ENCODE assay signal across 1 cellular context in genomic region chr5:86526811-86527348, GRCh38.
TF ChIP-seq lines count a peak whose summit lies in the region.

No MANE protein-coding gene starts in this region.

TF ChIP-seq in K562, 482 proteins besides CTCF, POLR2A, EP300 and RAD21 (continued from another document and continues in another):
- TF ChIP-seq HES1 (IDR thresholded peaks at IDR 0.05; ENCODE audit: low read depth) = peak; percentile 97
- TF ChIP-seq RFX7 (CRISPR knock-in tag; IDR thresholded peaks at IDR 0.05) = no peak
- peak; percentile 99 for TF ChIP-seq GATA2 (CRISPR knock-in tag; IDR thresholded peaks at IDR 0.05)
- TF ChIP-seq STAT5A (IDR thresholded peaks at IDR 0.05; ENCODE audit: borderline replicate concordance, low read length) = peak; percentile 99
- TF ChIP-seq KAT7 (CRISPR knock-in tag; IDR thresholded peaks at IDR 0.05; ENCODE audit: borderline replicate concordance) = no peak
- no peak for TF ChIP-seq TGIF2 (CRISPR knock-in tag; IDR thresholded peaks at IDR 0.05)
- TF ChIP-seq BCL6 (CRISPR knock-in tag; IDR thresholded peaks at IDR 0.05) = peak; percentile 90
- TF ChIP-seq ZNF75A (CRISPR knock-in tag; IDR thresholded peaks at IDR 0.05) = peak; percentile 77
- no peak for TF ChIP-seq XRCC4 (IDR thresholded peaks at IDR 0.05; ENCODE audit: extremely low read depth, insufficient read depth, insufficient read length)
- TF ChIP-seq ZNF217 (CRISPR knock-in tag; IDR thresholded peaks at IDR 0.05) = no peak
- no peak for TF ChIP-seq RBM34 (IDR thresholded peaks at IDR 0.05; ENCODE audit: borderline replicate concordance, insufficient read depth, low read length)
- TF ChIP-seq ZNF696 (CRISPR knock-in tag; conservative IDR thresholded peaks at IDR 0.05) = no peak
- peak; percentile 91 for TF ChIP-seq CTBP1 (IDR thresholded peaks at IDR 0.05; ENCODE audit: borderline replicate concordance)
- TF ChIP-seq NFXL1 (CRISPR knock-in tag; IDR thresholded peaks at IDR 0.05) = peak; percentile 86
- TF ChIP-seq NEUROD1 (IDR thresholded peaks at IDR 0.05; ENCODE audit: borderline replicate concordance, low read depth, low read length, partially characterized antibody) = peak; percentile 89
- no peak for TF ChIP-seq SAFB2 (IDR thresholded peaks at IDR 0.05; ENCODE audit: borderline replicate concordance, low read depth, low read length, severe bottlenecking)
- no peak for TF ChIP-seq FIP1L1 (IDR thresholded peaks at IDR 0.05; ENCODE audit: low read depth, low read length, poor library complexity, severe bottlenecking)
- peak; percentile 98 for TF ChIP-seq ZNF197 (CRISPR knock-in tag; IDR thresholded peaks at IDR 0.05; ENCODE audit: low read depth)
- TF ChIP-seq NCOR1 (IDR thresholded peaks at IDR 0.05) = peak; percentile 99
- peak; percentile 78 for TF ChIP-seq ZBTB12 (CRISPR knock-in tag; IDR thresholded peaks at IDR 0.05)
- peak; percentile 99 for TF ChIP-seq ZBTB9 (CRISPR knock-in tag; IDR thresholded peaks at IDR 0.05)
- TF ChIP-seq NCOA6 (IDR thresholded peaks at IDR 0.05) = no peak
- no peak for TF ChIP-seq MBD1 (CRISPR knock-in tag; IDR thresholded peaks at IDR 0.05)
- no peak for TF ChIP-seq ZFPM2 (CRISPR knock-in tag; IDR thresholded peaks at IDR 0.05)
- peak; percentile 77; the same call in 1 of the 2 replicates for TF ChIP-seq GTF2E2 (tag; IDR thresholded peaks at IDR 0.05)
- peak; percentile 99 for TF ChIP-seq ARID1B (IDR thresholded peaks at IDR 0.05)
- no peak for TF ChIP-seq SRSF7 (optimal IDR thresholded peaks at IDR 0.05; ENCODE audit: low read depth, low read length)
- no peak for TF ChIP-seq RBM17 (IDR thresholded peaks at IDR 0.05; ENCODE audit: borderline replicate concordance, low read depth, low read length)
- no peak for TF ChIP-seq ZNF431 (CRISPR knock-in tag; IDR thresholded peaks at IDR 0.05)
- no peak for TF ChIP-seq ZSCAN32 (CRISPR knock-in tag; IDR thresholded peaks at IDR 0.05)
- TF ChIP-seq RBM39 (optimal IDR thresholded peaks at IDR 0.05; ENCODE audit: low read depth, low read length) = no peak
- peak; percentile 95; the same call in 1 of the 2 replicates for TF ChIP-seq KLF6 (CRISPR knock-in tag; IDR thresholded peaks at IDR 0.05; ENCODE audit: borderline replicate concordance)
- no peak for TF ChIP-seq ZNF165 (CRISPR knock-in tag; IDR thresholded peaks at IDR 0.05; ENCODE audit: borderline replicate concordance)
- TF ChIP-seq DNMT1 (IDR thresholded peaks at IDR 0.05) = no peak
- peak in 1 of 2 experiments; percentile 96; a peak in 2 of 4 replicates for TF ChIP-seq TEAD1 (CRISPR knock-in tag; IDR thresholded peaks at IDR 0.05)
- TF ChIP-seq CSDE1 (IDR thresholded peaks at IDR 0.05) = no peak
- peak; percentile 86 for TF ChIP-seq BHLHE40 (IDR thresholded peaks at IDR 0.05; ENCODE audit: low read length)
- TF ChIP-seq FUS (optimal IDR thresholded peaks at IDR 0.05; ENCODE audit: low read depth, low read length) = no peak
- no peak for TF ChIP-seq CAMTA2 (CRISPR knock-in tag; conservative IDR thresholded peaks at IDR 0.05)
- no peak for TF ChIP-seq RBBP5 (IDR thresholded peaks at IDR 0.05; ENCODE audit: borderline replicate concordance, insufficient read depth, low read length, poor library complexity, severe bottlenecking)
- TF ChIP-seq POU5F1 (IDR thresholded peaks at IDR 0.05; ENCODE audit: borderline replicate concordance, low read depth, low read length, partially characterized antibody) = no peak
- no peak for TF ChIP-seq HDAC8 (tag; IDR thresholded peaks at IDR 0.05)
- TF ChIP-seq EGR1 (conservative IDR thresholded peaks at IDR 0.05) = peak; percentile 50; the same call in 1 of the 2 replicates
- TF ChIP-seq RCOR1 (IDR thresholded peaks at IDR 0.05; ENCODE audit: borderline replicate concordance in 1 of 2, low read depth in 2 of 2, low read length in 2 of 2) = peak in 1 of 2 experiments; percentile 97; a peak in 3 of 4 replicates
- no peak for TF ChIP-seq HOXB6 (CRISPR knock-in tag; IDR thresholded peaks at IDR 0.05; ENCODE audit: borderline replicate concordance)
- TF ChIP-seq ZNF77 (CRISPR knock-in tag; IDR thresholded peaks at IDR 0.05) = no peak
- TF ChIP-seq ZNF766 (CRISPR knock-in tag; conservative IDR thresholded peaks at IDR 0.05) = peak; percentile 99
- TF ChIP-seq FOXJ3 (CRISPR knock-in tag; IDR thresholded peaks at IDR 0.05) = no peak
- TF ChIP-seq E2F6 (IDR thresholded peaks at IDR 0.05; ENCODE audit: borderline replicate concordance in 1 of 2, extremely low read depth in 1 of 2, insufficient read depth in 1 of 2, insufficient read length in 1 of 2, low read depth in 1 of 2, low read length in 1 of 2, poor library complexity in 1 of 2, severe bottlenecking in 1 of 2) = no peak
- no peak for TF ChIP-seq ZNF263 (CRISPR knock-in tag; IDR thresholded peaks at IDR 0.05; ENCODE audit: borderline replicate concordance)
- no peak for TF ChIP-seq ZNF830 (CRISPR knock-in tag; IDR thresholded peaks at IDR 0.05)
- no peak for TF ChIP-seq ZNF512 (tag; IDR thresholded peaks at IDR 0.05)
- TF ChIP-seq TSC22D4 (tag; IDR thresholded peaks at IDR 0.05) = no peak
- TF ChIP-seq ZBTB5 (IDR thresholded peaks at IDR 0.05) = no peak
- TF ChIP-seq MIER1 (IDR thresholded peaks at IDR 0.05; ENCODE audit: low read depth) = no peak
- TF ChIP-seq ZNF224 (CRISPR knock-in tag; IDR thresholded peaks at IDR 0.05) = no peak
- no peak for TF ChIP-seq SAFB (IDR thresholded peaks at IDR 0.05; ENCODE audit: borderline replicate concordance, low read depth, low read length)
- TF ChIP-seq ERF (CRISPR knock-in tag; IDR thresholded peaks at IDR 0.05) = peak; percentile 64; the same call in 1 of the 2 replicates
- TF ChIP-seq POLR2AphosphoS5 (IDR thresholded peaks at IDR 0.05; ENCODE audit: control insufficient read depth, insufficient read depth, low read depth, low read length) = peak; percentile 99
- no peak for TF ChIP-seq POLR3A (IDR thresholded peaks at IDR 0.05; ENCODE audit: borderline replicate concordance, extremely low read depth, insufficient read depth, insufficient read length)
- TF ChIP-seq ATF1 (CRISPR knock-in tag; IDR thresholded peaks at IDR 0.05) = no peak
- peak; percentile 87 for TF ChIP-seq ATF1 (tag; IDR thresholded peaks at IDR 0.05)
- TF ChIP-seq ZNF609 (CRISPR knock-in tag; IDR thresholded peaks at IDR 0.05; ENCODE audit: borderline replicate concordance) = peak; percentile 84; the same call in 1 of the 2 replicates
- peak; percentile 98 for TF ChIP-seq DPF2 (IDR thresholded peaks at IDR 0.05)
- TF ChIP-seq SMAD3 (CRISPR knock-in tag; conservative IDR thresholded peaks at IDR 0.05) = peak; percentile 97
